17 cellular contexts compared by ENCODE assay signal in the genomic region with DNA sequence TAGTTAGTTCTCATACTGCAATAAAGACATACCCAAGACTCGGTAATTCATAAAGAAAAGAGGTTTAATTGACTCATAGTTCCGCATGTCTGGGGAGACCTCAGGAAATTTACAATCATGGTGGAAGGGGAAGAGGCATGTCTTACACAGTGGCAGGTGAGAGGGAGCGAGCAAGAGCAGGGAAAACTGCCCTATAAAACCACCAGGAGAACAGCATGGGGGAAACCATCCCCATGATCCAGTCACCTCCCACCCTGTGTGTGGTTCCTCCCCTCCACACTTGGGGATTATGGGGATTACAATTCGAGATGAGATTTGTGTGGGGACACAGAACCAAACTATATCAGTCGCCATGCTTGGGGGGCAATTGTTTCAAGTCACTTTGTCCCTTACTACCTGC. TPM values are rescaled to one million over a fixed set of nuclear protein-coding genes. Genes with fewer than 3 reads are reported as not detected.
DNase-seq lines count a peak whose midpoint lies in the region; ATAC-seq and TF ChIP-seq lines count a peak whose summit lies in the region.
"Had no signal": no experiment of that assay in that cellular context is flagged by ENCODE, and none has a peak within 500 bp of the region (broad histone marks: within the 10 kb centered on the region; RNA-seq: fewer than 3 reads in every experiment).

No MANE protein-coding gene starts in this region.

- peaks cover 27% of the 10 kb centered on the region for H3K4me1 ChIP-seq in CD4-positive, CD25-positive, alpha-beta regulatory T cell (ENCODE audit: control insufficient read depth, insufficient read depth, low read length, poor library complexity, severe bottlenecking)
- H3K4me1 ChIP-seq in Caco-2 (peaks cover 16% of the 10 kb centered on the region), transverse colon (peaks cover 0 to 20% (median 10%) of the 10 kb centered on the region in 4 donors)
- peaks cover 11 to 21% of the 10 kb centered on the region in 2 donors for H3K4me1 ChIP-seq in naive thymus-derived CD4-positive, alpha-beta T cell (ENCODE audit: control insufficient read depth in 2 of 2, insufficient read depth in 2 of 2, low read length in 2 of 2)

- TF ChIP-seq CTCF in Caco-2 (IDR thresholded peaks at IDR 0.05; ENCODE audit: insufficient read depth in 1 of 2, low read depth in 1 of 2, low read length in 1 of 2, severe bottlenecking in 1 of 2, unreplicated experiment in 1 of 2) (no peak), WTC11 (IDR thresholded peaks at IDR 0.05) (no peak), transverse colon (IDR thresholded peaks at IDR 0.05) (no peak)

- DNase-seq in CD4-positive, CD25-positive, alpha-beta regulatory T cell: no peak
- DNase-seq in Caco-2 (no peak), WTC11 (ENCODE audit: low spot score) (no peak), HuH-7.5 (ENCODE audit: low spot score) (no peak), MG63 (no peak), transverse colon (no peak), activated gamma-delta T cell treated with Interleukin-2 at 50 U/mL for 16 hours (no peak)
- DNase-seq in naive thymus-derived CD4-positive, alpha-beta T cell: no peak
- DNase-seq: central memory CD4-positive, alpha-beta T cell; EL; glutamatergic neuron; islet precursor cell; midbrain; NCI-H2029 treated with DMSO at 0.1 percent for 48 hours; tibial artery had no signal

- H3K9me3 Mint-ChIP-seq in CD4-positive, CD25-positive, alpha-beta regulatory T cell: peaks cover 0 to 4% (median 0%) of the 10 kb centered on the region in 7 donors
- H3K9me3 Mint-ChIP-seq in Caco-2 (ENCODE audit: unreplicated experiment): peaks cover 12% of the 10 kb centered on the region
- no peaks in the 10 kb centered on the region for H3K9me3 Mint-ChIP-seq in WTC11
- no peaks in the 10 kb centered on the region for H3K9me3 Mint-ChIP-seq in naive thymus-derived CD4-positive, alpha-beta T cell

- H3K9me3 ChIP-seq in CD4-positive, CD25-positive, alpha-beta regulatory T cell (ENCODE audit: control insufficient read depth in 2 of 2, low read length in 2 of 2): no peaks in the 10 kb centered on the region
- H3K9me3 ChIP-seq in Caco-2 (peaks cover 4% of the 10 kb centered on the region; the same call in 1 of the 2 replicates), MG63 (peaks cover 3% of the 10 kb centered on the region; the same call in 1 of the 2 replicates), transverse colon (no peaks in the 10 kb centered on the region)
- no peaks in the 10 kb centered on the region for H3K9me3 ChIP-seq in naive thymus-derived CD4-positive, alpha-beta T cell (ENCODE audit: control insufficient read depth in 2 of 3, low read length in 3 of 3)
- H3K9me3 ChIP-seq: BLaER1 treated with 17β-estradiol and CSF1 and Interleukin-3, amounts not matched to agents 10 nM and 100 nM; tibial artery had no signal

- ATAC-seq in CD4-positive, CD25-positive, alpha-beta regulatory T cell (ENCODE audit: low read depth in 2 of 2): no peak
- peak; percentile 36 for ATAC-seq in WTC11
- no peak for ATAC-seq in naive thymus-derived CD4-positive, alpha-beta T cell

- POLR2A ChIA-PET in Caco-2 (lab: Charles Lee): no interaction called here
- POLR2A ChIA-PET in WTC11 (lab: Charles Lee): no interaction called here
- POLR2A ChIA-PET in naive thymus-derived CD4-positive, alpha-beta T cell (lab: Charles Lee): interaction anchor here (1.2 to 2.3 kb wide), 4 partner anchors 11 to 30 kb away, joined by 4 to 9 read pairs (median 6); a partner anchor contains a TSS

- TF ChIP-seq EP300 in transverse colon (IDR thresholded peaks at IDR 0.05; ENCODE audit: low read depth): no peak

- H3K4me1 Mint-ChIP-seq in CD4-positive, CD25-positive, alpha-beta regulatory T cell: peaks cover 6 to 34% (median 20%) of the 10 kb centered on the region in 4 donors
- H3K4me1 Mint-ChIP-seq in Caco-2 (ENCODE audit: low read depth, unreplicated experiment): peaks cover 18% of the 10 kb centered on the region
- peaks cover 35% of the 10 kb centered on the region for H3K4me1 Mint-ChIP-seq in WTC11
- peaks cover 10 to 40% (median 32%) of the 10 kb centered on the region in 7 donors for H3K4me1 Mint-ChIP-seq in naive thymus-derived CD4-positive, alpha-beta T cell

- H3K27ac Mint-ChIP-seq in CD4-positive, CD25-positive, alpha-beta regulatory T cell: peak overlapping the region in 2 of 3 donors; percentile 23 to 60
- H3K27ac Mint-ChIP-seq in Caco-2 (ENCODE audit: unreplicated experiment) (peak overlapping the region; percentile 85), WTC11 (peak overlapping the region; percentile 85)
- H3K27ac Mint-ChIP-seq in naive thymus-derived CD4-positive, alpha-beta T cell: peak overlapping the region in 6 of 9 donors; percentile 41 to 97 (median 68)

- in situ Hi-C loops in transverse colon (cut with MboI; ENCODE audit: low pct_ligation_motif_present in 1 of 4, low pct_unique_long_range_greater_than_20kb in 1 of 4, low sequenced_read_pairs in 3 of 4): no loop called here

- TF ChIP-seq POLR2A in transverse colon (IDR thresholded peaks at IDR 0.05): no peak

- intact Hi-C loops in Caco-2 (cut with micrococcal nuclease; ENCODE audit: unreplicated experiment) (no loop called here), transverse colon (cut with DNase I; ENCODE audit: low total_unique reads) (no loop called here)
- intact Hi-C loops in naive thymus-derived CD4-positive, alpha-beta T cell (cut with micrococcal nuclease): loop anchor here in 1 of 2 donors (10.0 kb wide), 2 partner anchors 273 to 433 kb away; a partner anchor contains a TSS

- H3K4me3 Mint-ChIP-seq in CD4-positive, CD25-positive, alpha-beta regulatory T cell: peak overlapping the region; percentile 78 to 96 (median 93)
- peak overlapping the region; percentile 86 for H3K4me3 Mint-ChIP-seq in Caco-2 (ENCODE audit: unreplicated experiment)
- peak overlapping the region; percentile 89 for H3K4me3 Mint-ChIP-seq in WTC11
- H3K4me3 Mint-ChIP-seq in naive thymus-derived CD4-positive, alpha-beta T cell: peak overlapping the region; percentile 14 to 90 (median 67)

- H3K27me3 ChIP-seq in CD4-positive, CD25-positive, alpha-beta regulatory T cell (ENCODE audit: control insufficient read depth, insufficient read depth, low read length): peaks cover 4% of the 10 kb centered on the region
- H3K27me3 ChIP-seq in Caco-2 (replicated peaks; ENCODE audit: control insufficient read depth, insufficient read depth, low read length): no peaks in the 10 kb centered on the region
- H3K27me3 ChIP-seq in naive thymus-derived CD4-positive, alpha-beta T cell (ENCODE audit: control insufficient read depth in 2 of 2, insufficient read depth in 2 of 2, low read length in 2 of 2): no peaks in the 10 kb centered on the region
- no peaks in the 10 kb centered on the region for H3K27me3 ChIP-seq in MG63
- H3K27me3 ChIP-seq in transverse colon: no peaks in the 10 kb centered on the region
- H3K27me3 ChIP-seq: BLaER1 treated with 17β-estradiol and CSF1 and Interleukin-3, amounts not matched to agents 10 nM and 100 nM; tibial artery had no signal

- no TSS peak for BruUV-seq in Caco-2 (replicated peaks; lab: Mats Ljungman, UMichigan)

- H3K36me3 ChIP-seq in CD4-positive, CD25-positive, alpha-beta regulatory T cell (ENCODE audit: control insufficient read depth, insufficient read depth, low read length): peaks cover 10% of the 10 kb centered on the region
- H3K36me3 ChIP-seq in Caco-2 (ENCODE audit: control insufficient read depth, insufficient read depth, low read length) (no peaks in the 10 kb centered on the region), MG63 (peaks cover 28% of the 10 kb centered on the region), transverse colon (peaks cover 0 to 7% (median 0%) of the 10 kb centered on the region in 4 donors)
- peaks cover 0 to 6% (median 0%) of the 10 kb centered on the region in 3 experiments for H3K36me3 ChIP-seq in naive thymus-derived CD4-positive, alpha-beta T cell (ENCODE audit: control insufficient read depth in 2 of 3, insufficient read depth in 3 of 3, low read length in 3 of 3)

- WGBS in transverse colon (ENCODE audit: low coverage in 1 of 2), 2 donors: 90 to 100% methylated on average over 2 to 5 of the region's 5 CpGs

- H3K27ac ChIP-seq in CD4-positive, CD25-positive, alpha-beta regulatory T cell (ENCODE audit: insufficient read depth, low read length, poor library complexity, severe bottlenecking): no peak overlapping the region
- no peak overlapping the region for H3K27ac ChIP-seq in naive thymus-derived CD4-positive, alpha-beta T cell (ENCODE audit: low read depth, low read length)
- H3K27ac ChIP-seq in transverse colon: no peak overlapping the region
- H3K27ac ChIP-seq: RWPE1 had no signal

- peaks cover 27% of the 10 kb centered on the region for H3K27me3 Mint-ChIP-seq in CD4-positive, CD25-positive, alpha-beta regulatory T cell
- H3K27me3 Mint-ChIP-seq in Caco-2 (ENCODE audit: insufficient read depth, unreplicated experiment) (no peaks in the 10 kb centered on the region), WTC11 (ENCODE audit: low read depth) (no peaks in the 10 kb centered on the region)
- peaks cover 0 to 12% (median 0%) of the 10 kb centered on the region in 5 donors for H3K27me3 Mint-ChIP-seq in naive thymus-derived CD4-positive, alpha-beta T cell

- H3K4me3 ChIP-seq in CD4-positive, CD25-positive, alpha-beta regulatory T cell (ENCODE audit: low read depth, low read length): no peak overlapping the region
- H3K4me3 ChIP-seq in Caco-2 (ENCODE audit: low read depth, low read length) (no peak overlapping the region), MG63 (no peak overlapping the region), transverse colon (no peak overlapping the region)
- H3K4me3 ChIP-seq in naive thymus-derived CD4-positive, alpha-beta T cell (ENCODE audit: low read length): no peak overlapping the region

- peaks cover 9% of the 10 kb centered on the region for H3K36me3 Mint-ChIP-seq in CD4-positive, CD25-positive, alpha-beta regulatory T cell
- H3K36me3 Mint-ChIP-seq in Caco-2 (ENCODE audit: insufficient read depth, unreplicated experiment) (peaks cover 30% of the 10 kb centered on the region), WTC11 (peaks cover 16% of the 10 kb centered on the region)
- peaks cover 0 to 9% (median 0%) of the 10 kb centered on the region in 5 donors for H3K36me3 Mint-ChIP-seq in naive thymus-derived CD4-positive, alpha-beta T cell

- CTCF ChIA-PET in Caco-2 (lab: Charles Lee) (no interaction called here), WTC11 (lab: Charles Lee) (no interaction called here)
- CTCF ChIA-PET in naive thymus-derived CD4-positive, alpha-beta T cell (lab: Charles Lee): no interaction called here

RNA-seq across cellular contexts. Expression of a gene that starts 1.1 kb away (rescaled TPM):
- 82.0 TPM for total RNA-seq in CD4-positive, CD25-positive, alpha-beta regulatory T cell
- 100 to 1,000 TPM; 106 to 146 (median 127) TPM for polyA plus RNA-seq in CD4-positive, CD25-positive, alpha-beta regulatory T cell
- total RNA-seq in Caco-2 (2022) (209 and 215 TPM in 2 replicates), WTC11 (2021) (201 to 235 TPM (median 202 TPM) in 3 replicates), transverse colon (10 to 100 TPM; 28.3 to 55.3 (median 30.3) TPM)
- total RNA-seq in naive thymus-derived CD4-positive, alpha-beta T cell: 100 to 1,000 TPM in 3 of 5 experiments, 10 to 100 TPM in 2; 88.3 to 104 (median 102) TPM
- polyA plus RNA-seq in naive thymus-derived CD4-positive, alpha-beta T cell: 100 to 1,000 TPM in 1 of 2 donors, 10 to 100 TPM in 1; 80.5 to 150 TPM
- 101 and 193 TPM in 2 replicates for total RNA-seq in MG63 (2014; rRNA removed; shearing (Covaris generic); ENCODE audit: low replicate concordance)

RNA-seq across cellular contexts. Expression of a gene that starts 27.1 kb away (rescaled TPM):
- 26.7 TPM for total RNA-seq in CD4-positive, CD25-positive, alpha-beta regulatory T cell
- 100 to 1,000 TPM; 113 to 142 (median 137) TPM for polyA plus RNA-seq in CD4-positive, CD25-positive, alpha-beta regulatory T cell
- total RNA-seq in Caco-2 (2022): 75.1 and 82.4 TPM in 2 replicates
- total RNA-seq in WTC11 (2021): 89.9 to 90.9 TPM (median 90.4 TPM) in 3 replicates
- 10 to 100 TPM; 21.1 to 52.9 (median 44.2) TPM for total RNA-seq in naive thymus-derived CD4-positive, alpha-beta T cell
- polyA plus RNA-seq in naive thymus-derived CD4-positive, alpha-beta T cell: 100 to 1,000 TPM; 112 to 149 TPM
- total RNA-seq in MG63 (2014; rRNA removed; shearing (Covaris generic); ENCODE audit: low replicate concordance): 86.5 and 152 TPM in 2 replicates
- total RNA-seq in transverse colon: 10 to 100 TPM in 3 of 4 donors, not detected in 1; 10.5 to 35.7 (median 34.1) TPM

RNA-seq across cellular contexts. Expression of a gene that starts 29.7 kb away (rescaled TPM):
- total RNA-seq in CD4-positive, CD25-positive, alpha-beta regulatory T cell: 45.1 TPM
- 10 to 100 TPM in 1 of 4 donors, 1 to 10 TPM in 3; 8.1 to 10.0 (median 9.2) TPM for polyA plus RNA-seq in CD4-positive, CD25-positive, alpha-beta regulatory T cell
- 32.6 and 35.7 TPM in 2 replicates for total RNA-seq in Caco-2 (2022)
- total RNA-seq in WTC11 (2021): 13.0 to 16.4 TPM (median 14.3 TPM) in 3 replicates
- total RNA-seq in naive thymus-derived CD4-positive, alpha-beta T cell: 10 to 100 TPM; 28.4 to 48.2 (median 44.6) TPM
- 10 to 100 TPM in 1 of 2 donors, 1 to 10 TPM in 1; 7.7 to 12.5 TPM for polyA plus RNA-seq in naive thymus-derived CD4-positive, alpha-beta T cell
- 24.5 and 34.9 TPM in 2 replicates for total RNA-seq in MG63 (2014; rRNA removed; shearing (Covaris generic); ENCODE audit: low replicate concordance)
- 10 to 100 TPM; 45.2 to 79.0 (median 74.1) TPM for total RNA-seq in transverse colon
